8 cellular contexts compared by ENCODE assay signal in the genomic region with DNA sequence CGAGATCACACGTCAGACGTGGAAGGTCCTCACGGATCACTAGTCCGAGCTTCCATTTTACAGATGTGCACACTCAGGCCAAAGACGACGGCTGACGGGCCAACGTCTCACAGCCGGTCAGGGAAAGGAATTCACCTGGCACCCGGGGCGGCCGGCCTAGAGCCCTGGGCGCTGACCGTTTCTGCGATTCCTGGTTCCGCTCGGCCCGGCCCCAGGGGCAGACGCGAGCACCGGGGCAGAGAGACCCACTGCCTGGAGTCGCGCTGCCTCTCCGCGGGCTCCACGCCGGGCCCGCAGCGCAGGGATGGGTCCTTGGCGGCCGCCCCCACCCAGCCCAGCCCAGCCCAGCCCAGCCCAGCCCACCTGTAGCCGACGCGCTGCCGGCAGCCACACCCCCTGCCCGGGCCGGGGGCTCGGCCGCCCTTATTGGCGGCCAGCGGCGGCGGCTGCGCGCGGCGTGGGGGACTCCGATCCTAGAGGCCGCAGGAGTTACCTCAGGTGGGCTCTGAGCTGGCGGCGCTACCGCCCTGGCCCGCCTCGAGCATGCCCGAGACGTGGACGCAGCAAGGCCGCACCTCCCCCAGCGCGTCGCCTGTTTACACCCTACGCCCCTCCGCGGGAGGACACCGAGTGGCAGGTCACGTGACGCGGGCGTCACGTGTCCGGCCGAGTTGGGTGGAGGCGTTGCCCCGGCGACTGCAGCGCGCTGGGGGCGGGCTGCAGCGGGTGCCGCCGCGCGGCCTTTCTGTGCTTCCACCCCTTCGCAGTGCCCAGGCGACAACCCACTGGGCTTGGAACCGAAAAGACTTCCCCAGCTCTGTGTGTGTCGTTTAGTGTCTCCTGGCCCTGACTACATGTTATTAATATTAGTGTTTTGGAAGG.
DNase-seq lines count a peak whose midpoint lies in the region; ATAC-seq lines count a peak whose summit lies in the region.

No MANE protein-coding gene starts in this region.

- peaks cover 33% of the 10 kb centered on the region for H3K4me1 ChIP-seq in CD4-positive, alpha-beta memory T cell (ENCODE audit: insufficient read depth, low read length)
- no peaks in the 10 kb centered on the region for H3K4me1 ChIP-seq in mesenchymal stem cell (ENCODE audit: control insufficient read depth, insufficient read depth, low read depth, low read length)

- peak overlapping the region in 1 of 2 experiments; percentile 64 for H2BK12ac ChIP-seq in mesenchymal stem cell (ENCODE audit: low read length in 2 of 2)

- H3K23ac ChIP-seq in mesenchymal stem cell (ENCODE audit: low read length in 2 of 2) = no peak overlapping the region

- peak overlapping the region; percentile 91 for H4K91ac ChIP-seq in mesenchymal stem cell (ENCODE audit: low read length)

- WGBS in mesenchymal stem cell = under 1% methylated on average over 74 of the region's 88 CpGs

- H3K18ac ChIP-seq in mesenchymal stem cell (ENCODE audit: low read depth in 1 of 2, low read length in 2 of 2) = peak overlapping the region; percentile 80 to 94

- H3K9me3 Mint-ChIP-seq in CD4-positive, alpha-beta memory T cell = peaks cover 0 to 6% (median 2%) of the 10 kb centered on the region in 8 donors
- peaks cover 0 to 1% of the 10 kb centered on the region in 2 donors for H3K9me3 Mint-ChIP-seq in effector memory CD8-positive, alpha-beta T cell

- H3K4me3 Mint-ChIP-seq in CD4-positive, alpha-beta memory T cell = peak overlapping the region; percentile 90 to 97 (median 96)
- H3K4me3 Mint-ChIP-seq in effector memory CD8-positive, alpha-beta T cell = peak overlapping the region; percentile 77 to 89

- no peak overlapping the region for H2BK15ac ChIP-seq in mesenchymal stem cell (ENCODE audit: low read depth, poor library complexity, severe bottlenecking)

- H2BK120ac ChIP-seq in mesenchymal stem cell (ENCODE audit: low read depth, low read length) = peak overlapping the region; percentile 29

- peaks cover 4 to 5% of the 10 kb centered on the region in 2 donors for H3K27me3 Mint-ChIP-seq in CD4-positive, alpha-beta memory T cell
- H3K27me3 Mint-ChIP-seq in effector memory CD8-positive, alpha-beta T cell = peaks cover 4 to 8% of the 10 kb centered on the region in 2 donors

- peaks cover 10% of the 10 kb centered on the region for H3K79me1 ChIP-seq in mesenchymal stem cell (replicated peaks; ENCODE audit: low read length, poor library complexity, severe bottlenecking)

- H2AK5ac ChIP-seq in mesenchymal stem cell (ENCODE audit: low read length, severe bottlenecking) = no peak overlapping the region

- peak overlapping the region; percentile 62 to 84 for H3K4me3 ChIP-seq in CD4-positive, alpha-beta memory T cell (ENCODE audit: low read length in 2 of 2)
- H3K4me3 ChIP-seq in mesenchymal stem cell (ENCODE audit: insufficient read depth in 1 of 2, low read depth in 1 of 2, low read length in 2 of 2) = peak overlapping the region; percentile 93 to 95

- H3K27me3 ChIP-seq in CD4-positive, alpha-beta memory T cell (ENCODE audit: insufficient read depth, low read length) = no peaks in the 10 kb centered on the region
- H3K27me3 ChIP-seq in mesenchymal stem cell (ENCODE audit: control insufficient read depth in 1 of 2, insufficient read depth in 1 of 2, low read length in 2 of 2) = peaks cover 0 to 12% of the 10 kb centered on the region in 2 experiments

- peaks cover 25 to 58% (median 36%) of the 10 kb centered on the region in 4 donors for H3K4me1 Mint-ChIP-seq in CD4-positive, alpha-beta memory T cell
- H3K4me1 Mint-ChIP-seq in effector memory CD8-positive, alpha-beta T cell (ENCODE audit: low read depth in 2 of 2) = peaks cover 20 to 37% of the 10 kb centered on the region in 2 donors

- peak overlapping the region; percentile 97 for H2AFZ ChIP-seq in mesenchymal stem cell (ENCODE audit: low read depth, low read length)

- ATAC-seq in GM19438 (IDR thresholded peaks at IDR 0.05; ENCODE audit: low read depth, unreplicated experiment) (peak; percentile 91), HG03571 (IDR thresholded peaks at IDR 0.05; ENCODE audit: unreplicated experiment) (peak; percentile 94)
- ATAC-seq in effector memory CD8-positive, alpha-beta T cell (replicated peaks) = peak; percentile 91

- peak; percentile 88 to 91 (median 89) for DNase-seq in CD4-positive, alpha-beta memory T cell
- DNase-seq in NCI-H82 (lab: John Stamatoyannopoulos, UW) = peak; percentile 96
- DNase-seq in activated CD8-positive, alpha-beta memory T cell treated with anti-CD3 and anti-CD28 coated beads for 1 hour (ENCODE audit: extremely low read depth in 1 of 2, low read depth in 1 of 2) = peak; percentile 54 to 85
- peak; percentile 84 to 89 (median 86) for DNase-seq in effector memory CD8-positive, alpha-beta T cell
- peak; percentile 90 for DNase-seq in mesenchymal stem cell
- peak; percentile 74 for DNase-seq in stimulated activated CD8-positive, alpha-beta memory T cell treated with anti-CD3 and anti-CD28 coated beads, Interleukin-12 subunit alpha, Interleukin-12 subunit beta, amount 100 ng/mL, for 24 hours (ENCODE audit: extremely low read depth)

- H3K4me2 ChIP-seq in mesenchymal stem cell (ENCODE audit: low read length, poor library complexity, severe bottlenecking) = peak overlapping the region; percentile 60

- H3K9ac ChIP-seq in mesenchymal stem cell (ENCODE audit: low read length) = peak overlapping the region; percentile 95

- peak overlapping the region; percentile 66 for H3K27ac ChIP-seq in CD4-positive, alpha-beta memory T cell (ENCODE audit: low read depth, low read length)
- H3K27ac ChIP-seq in mesenchymal stem cell (ENCODE audit: low read length, poor library complexity, severe bottlenecking) = no peak overlapping the region

- H3K27ac Mint-ChIP-seq in CD4-positive, alpha-beta memory T cell = peak overlapping the region; percentile 87 to 98 (median 96)
- peak overlapping the region; percentile 85 to 89 for H3K27ac Mint-ChIP-seq in effector memory CD8-positive, alpha-beta T cell

- H3K14ac ChIP-seq in mesenchymal stem cell (ENCODE audit: low read length in 2 of 2) = peak overlapping the region in 1 of 2 experiments; percentile 87

- CTCF ChIA-PET in CD4-positive, alpha-beta memory T cell (lab: Charles Lee; ENCODE audit: partially characterized antibody) = interaction anchor here (0.7 to 1.3 kb wide), 3 partner anchors 13 to 130 kb away, joined by 3 to 6 read pairs (median 4); no protein-coding TSS in a partner anchor

- H4K8ac ChIP-seq in mesenchymal stem cell (ENCODE audit: low read length) = peak overlapping the region; percentile 93

- H3K36me3 Mint-ChIP-seq in CD4-positive, alpha-beta memory T cell = peaks cover 20 to 24% of the 10 kb centered on the region in 2 donors
- peaks cover 20% of the 10 kb centered on the region for H3K36me3 Mint-ChIP-seq in effector memory CD8-positive, alpha-beta T cell (ENCODE audit: insufficient read depth)

- H3K9me3 ChIP-seq in CD4-positive, alpha-beta memory T cell (ENCODE audit: control insufficient read depth in 1 of 2, low read length in 2 of 2) = no peaks in the 10 kb centered on the region
- peaks cover 2% of the 10 kb centered on the region for H3K9me3 ChIP-seq in mesenchymal stem cell (ENCODE audit: control insufficient read depth, low read length)

- POLR2A ChIA-PET in CD4-positive, alpha-beta memory T cell (lab: Charles Lee; ENCODE audit: partially characterized antibody) = interaction anchor here (1.0 to 2.3 kb wide), 6 partner anchors 11 to 175 kb away, joined by 3 to 27 read pairs (median 4); partner anchors contain the start of gene ZFAND4

- intact Hi-C loops in CD4-positive, alpha-beta memory T cell (cut with micrococcal nuclease) = loop anchor here (1.0 to 2.0 kb wide), 3 partner anchors 9 to 130 kb away; partner anchors contain the start of gene ZFAND4

- H2BK5ac ChIP-seq in mesenchymal stem cell (ENCODE audit: low read depth, low read length, poor library complexity, severe bottlenecking) = no peak overlapping the region

- peak overlapping the region in 1 of 2 experiments; percentile 87 for H3K4ac ChIP-seq in mesenchymal stem cell (ENCODE audit: low read depth in 1 of 2, low read length in 2 of 2)

- no peaks in the 10 kb centered on the region for H3K36me3 ChIP-seq in CD4-positive, alpha-beta memory T cell (ENCODE audit: insufficient read depth, low read length)
- peaks cover 0 to 9% of the 10 kb centered on the region in 2 experiments for H3K36me3 ChIP-seq in mesenchymal stem cell (ENCODE audit: control insufficient read depth in 1 of 2, insufficient read depth in 2 of 2, low read depth in 1 of 2, low read length in 2 of 2)
